In the genomic region with DNA sequence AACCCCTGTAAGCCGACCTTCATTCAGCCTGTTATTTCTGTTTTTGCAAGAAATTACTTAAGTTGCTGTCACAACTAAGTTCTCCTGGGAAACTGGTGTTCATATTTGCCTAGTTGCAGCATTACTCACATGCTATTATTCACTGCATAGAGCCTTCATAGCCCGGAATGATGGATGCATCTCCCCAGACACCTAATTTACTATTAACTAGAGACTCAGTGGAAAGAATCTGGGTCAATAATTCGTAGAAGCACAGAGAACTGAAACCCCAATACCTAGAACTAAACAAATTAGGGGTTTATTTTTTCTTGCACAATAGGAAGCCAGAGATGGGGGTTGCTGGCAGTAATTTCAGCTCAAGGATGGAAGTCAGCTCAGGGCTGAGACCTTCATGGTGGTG, we compare ENCODE assay signal across 13 cellular contexts. TPM values are rescaled to one million over a fixed set of nuclear protein-coding genes. Genes with fewer than 3 reads are reported as not detected.
A peak's percentile ranks its signal among the peaks of the same experiment; 100 is the strongest.
DNase-seq lines count a peak whose midpoint lies in the region; ATAC-seq and TF ChIP-seq lines count a peak whose summit lies in the region.
"Had no signal": no experiment of that assay in that cellular context is flagged by ENCODE, and none has a peak within 500 bp of the region (broad histone marks: within the 10 kb centered on the region; RNA-seq: fewer than 3 reads in every experiment).

No MANE protein-coding gene starts in this region.

- H3K4me3 Mint-ChIP-seq in activated CD8-positive, alpha-beta T cell treated with anti-CD3 and anti-CD28 coated beads for 36 hours, result no peak overlapping the region
- no peak overlapping the region for H3K4me3 Mint-ChIP-seq in activated CD8-positive, alpha-beta memory T cell treated with anti-CD3 and anti-CD28 coated beads, Interleukin-2, amount 10 ng/mL, durations not matched to agents 7 days and 5 days
- H3K4me3 Mint-ChIP-seq: immature natural killer cell had no signal

- H3K9ac ChIP-seq in GM23248 (no peak overlapping the region), mesendoderm (ENCODE audit: low read length) (no peak overlapping the region)
- H3K9ac ChIP-seq: KMS-11 had no signal

- H3K27me3 ChIP-seq in GM23248 (replicated peaks; ENCODE audit: insufficient read depth) (no peaks in the 10 kb centered on the region), mesendoderm (ENCODE audit: insufficient read depth, low read length, poor library complexity) (no peaks in the 10 kb centered on the region)

- no peak overlapping the region for H3K4ac ChIP-seq in mesendoderm (ENCODE audit: low read depth, low read length)

- no peak overlapping the region for H4K5ac ChIP-seq in mesendoderm (ENCODE audit: low read length)

- no peak overlapping the region for H2AFZ ChIP-seq in GM23248

- no peaks in the 10 kb centered on the region for H3K9me3 ChIP-seq in GM23248 (ENCODE audit: low read depth)

- H3K4me2 ChIP-seq in GM23248 (ENCODE audit: unreplicated experiment) (no peak overlapping the region), mesendoderm (ENCODE audit: low read length) (no peak overlapping the region)
- H3K4me2 ChIP-seq: KMS-11 had no signal

- WGBS in GM23248 (ENCODE audit: low coverage in 1 of 2, low lambda C conversion rate in 2 of 2, missing lambda C conversion rate in 2 of 2), 2 experiments, result 20 to 30% methylated on average over 3 of the region's 3 CpGs
- no CpG with 5 or more reads among the region's 3 CpGs for WGBS in mesendoderm (ENCODE audit: extremely low coverage, insufficient coverage, low lambda C conversion rate)

- no peak overlapping the region for H2BK15ac ChIP-seq in mesendoderm (replicated peaks; ENCODE audit: low read depth)

- DNase-seq in GM23248, result peak; percentile 31
- no peak for DNase-seq in mesendoderm
- no peak for DNase-seq in activated CD8-positive, alpha-beta T cell treated with anti-CD3 and anti-CD28 coated beads for 36 hours
- DNase-seq in GM13976 (ENCODE audit: low spot score), result no peak
- DNase-seq in activated CD8-positive, alpha-beta memory T cell treated with anti-CD3 and anti-CD28 coated beads, Interleukin-2, amount 10 ng/mL, durations not matched to agents 7 days and 5 days, result no peak
- DNase-seq in iPS-NIHi7 (ENCODE audit: extremely low spot score), result no peak
- DNase-seq: amniotic stem cell, immature natural killer cell, NCI-H524 had no signal

- H3K18ac ChIP-seq in mesendoderm (ENCODE audit: low read length), result peak overlapping the region; percentile 82

- no peaks in the 10 kb centered on the region for H3K9me2 ChIP-seq in GM23248 (ENCODE audit: insufficient read depth)

- no peak overlapping the region for H3K4me3 ChIP-seq in GM23248
- no peak overlapping the region for H3K4me3 ChIP-seq in mesendoderm (ENCODE audit: low read length)

- TF ChIP-seq CTCF in activated CD8-positive, alpha-beta T cell treated with anti-CD3 and anti-CD28 coated beads for 36 hours (IDR thresholded peaks at IDR 0.05), result no peak
- no peak for TF ChIP-seq CTCF in GM13976 (IDR thresholded peaks at IDR 0.05; ENCODE audit: borderline replicate concordance, control extremely low read depth, extremely low read depth, insufficient read depth, missing control alignments)

- H3K56ac ChIP-seq in mesendoderm (ENCODE audit: low read length), result no peak overlapping the region

- no peaks in the 10 kb centered on the region for H3K4me1 Mint-ChIP-seq in activated CD8-positive, alpha-beta T cell treated with anti-CD3 and anti-CD28 coated beads for 36 hours (ENCODE audit: low read depth)
- H3K4me1 Mint-ChIP-seq in activated CD8-positive, alpha-beta memory T cell treated with anti-CD3 and anti-CD28 coated beads, Interleukin-2, amount 10 ng/mL, durations not matched to agents 7 days and 5 days, result no peaks in the 10 kb centered on the region
- H3K4me1 Mint-ChIP-seq: immature natural killer cell had no signal

- no peaks in the 10 kb centered on the region for H3K27me3 Mint-ChIP-seq in activated CD8-positive, alpha-beta T cell treated with anti-CD3 and anti-CD28 coated beads for 36 hours
- peaks cover 3% of the 10 kb centered on the region for H3K27me3 Mint-ChIP-seq in activated CD8-positive, alpha-beta memory T cell treated with anti-CD3 and anti-CD28 coated beads, Interleukin-2, amount 10 ng/mL, durations not matched to agents 7 days and 5 days

- no peaks in the 10 kb centered on the region for H3K79me1 ChIP-seq in mesendoderm (ENCODE audit: low read length)

- H2BK120ac ChIP-seq in mesendoderm (ENCODE audit: low read depth, low read length), result no peak overlapping the region

- peak overlapping the region; percentile 78 for H2AK5ac ChIP-seq in mesendoderm (ENCODE audit: low read length)

- H3K27ac ChIP-seq in GM23248, result no peak overlapping the region
- H3K27ac ChIP-seq in mesendoderm (ENCODE audit: low read depth, low read length), result peak overlapping the region; percentile 34
- H3K27ac ChIP-seq: KMS-11 had no signal

- in situ Hi-C loops in GM23248 (cut with MboI), result no loop called here
- in situ Hi-C loops in GM13976 (cut with MboI; ENCODE audit: low sequenced_read_pairs, unreplicated experiment), result no loop called here

- H3K27ac Mint-ChIP-seq in activated CD8-positive, alpha-beta T cell treated with anti-CD3 and anti-CD28 coated beads for 36 hours, result no peak overlapping the region
- no peak overlapping the region for H3K27ac Mint-ChIP-seq in activated CD8-positive, alpha-beta memory T cell treated with anti-CD3 and anti-CD28 coated beads, Interleukin-2, amount 10 ng/mL, durations not matched to agents 7 days and 5 days
- H3K27ac Mint-ChIP-seq: immature natural killer cell had no signal

- no peaks in the 10 kb centered on the region for H3F3A ChIP-seq in GM23248 (ENCODE audit: insufficient read depth)

- no peaks in the 10 kb centered on the region for H4K20me1 ChIP-seq in GM23248 (ENCODE audit: insufficient read depth)

- POLR2A ChIA-PET in activated CD8-positive, alpha-beta T cell treated with anti-CD3 and anti-CD28 coated beads for 36 hours (lab: Charles Lee), result no interaction called here

- H3K79me2 ChIP-seq in GM23248 (ENCODE audit: insufficient read depth) (no peaks in the 10 kb centered on the region), mesendoderm (ENCODE audit: control insufficient read depth, insufficient read depth, low read length) (no peaks in the 10 kb centered on the region)

- no peaks in the 10 kb centered on the region for H3K36me3 Mint-ChIP-seq in activated CD8-positive, alpha-beta T cell treated with anti-CD3 and anti-CD28 coated beads for 36 hours (ENCODE audit: low read depth)
- no peaks in the 10 kb centered on the region for H3K36me3 Mint-ChIP-seq in activated CD8-positive, alpha-beta memory T cell treated with anti-CD3 and anti-CD28 coated beads, Interleukin-2, amount 10 ng/mL, durations not matched to agents 7 days and 5 days

- CTCF ChIA-PET in activated CD8-positive, alpha-beta T cell treated with anti-CD3 and anti-CD28 coated beads for 36 hours (lab: Charles Lee), result interaction anchor here (1.0 kb wide), 1 partner anchor 596 kb away, joined by 3 read pairs; a partner anchor contains a TSS
- CTCF ChIA-PET in activated CD8-positive, alpha-beta memory T cell treated with anti-CD3 and anti-CD28 coated beads, Interleukin-2, amount 10 ng/mL, durations not matched to agents 7 days and 5 days (lab: Charles Lee), result no interaction called here

- no peaks in the 10 kb centered on the region for H3K4me1 ChIP-seq in GM23248 (ENCODE audit: insufficient read depth)
- peaks cover 7% of the 10 kb centered on the region for H3K4me1 ChIP-seq in mesendoderm (ENCODE audit: control insufficient read depth, low read depth, low read length)

- peak overlapping the region; percentile 39 for H4K8ac ChIP-seq in mesendoderm (ENCODE audit: low read depth, low read length)

- H3K23ac ChIP-seq in mesendoderm (ENCODE audit: low read length), result no peak overlapping the region

- peak; percentile 94 for ATAC-seq in GM18909 (IDR thresholded peaks at IDR 0.05; ENCODE audit: poor library complexity, unreplicated experiment)
- peak; percentile 95 for ATAC-seq in HG03354 (IDR thresholded peaks at IDR 0.05; ENCODE audit: poor library complexity, severe bottlenecking, unreplicated experiment)
- no peak for ATAC-seq in activated CD8-positive, alpha-beta T cell treated with anti-CD3 and anti-CD28 coated beads for 36 hours
- no peak for ATAC-seq in activated CD8-positive, alpha-beta memory T cell treated with anti-CD3 and anti-CD28 coated beads, Interleukin-2, amount 10 ng/mL, durations not matched to agents 7 days and 5 days

- no peaks in the 10 kb centered on the region for H3K9me3 Mint-ChIP-seq in activated CD8-positive, alpha-beta T cell treated with anti-CD3 and anti-CD28 coated beads for 36 hours
- H3K9me3 Mint-ChIP-seq in activated CD8-positive, alpha-beta memory T cell treated with anti-CD3 and anti-CD28 coated beads, Interleukin-2, amount 10 ng/mL, durations not matched to agents 7 days and 5 days (ENCODE audit: low read depth), result no peaks in the 10 kb centered on the region

- no peak overlapping the region for H2BK5ac ChIP-seq in mesendoderm (ENCODE audit: low read length)

- H3K36me3 ChIP-seq in GM23248 (ENCODE audit: low read depth) (no peaks in the 10 kb centered on the region), mesendoderm (ENCODE audit: control insufficient read depth, insufficient read depth, low read length) (no peaks in the 10 kb centered on the region)

- intact Hi-C loops in activated CD8-positive, alpha-beta T cell treated with anti-CD3 and anti-CD28 coated beads for 36 hours (cut with micrococcal nuclease), result no loop called here

RNA-seq across cellular contexts. Expression of a gene that starts 45.7 kb away (rescaled TPM):
- total RNA-seq in GM23248 (2014; rRNA removed; shearing (Covaris generic)), result not detected in 2 replicates
- not detected in 2 replicates for polyA plus RNA-seq in GM23248 (2016; fragmentation: Nextera tagmentation; extraction: Ambion mirVana)
- not detected for polyA plus RNA-seq in mesendoderm (2013, experiment 1 of 2)
- not detected for polyA plus RNA-seq in mesendoderm (2013, experiment 2 of 2)
- total RNA-seq in activated CD8-positive, alpha-beta T cell treated with anti-CD3 and anti-CD28 coated beads for 36 hours, result not detected
- not detected for total RNA-seq in activated CD8-positive, alpha-beta memory T cell treated with anti-CD3 and anti-CD28 coated beads, Interleukin-2, amount 10 ng/mL, durations not matched to agents 7 days and 5 days
- total RNA-seq: ureter had no signal
- polyA plus RNA-seq: immature natural killer cell had no signal

Comparison
In these comparisons a context has a peak if more than half of its experiments do, and no peak if none do; other contexts are left out.
1. ATAC-seq: peak in GM18909 (single experiment) and HG03354 (single experiment); none in activated CD8-positive, alpha-beta T cell treated with anti-CD3 and anti-CD28 coated beads for 36 hours (single experiment) and activated CD8-positive, alpha-beta memory T cell treated with anti-CD3 and anti-CD28 coated beads, Interleukin-2, amount 10 ng/mL, durations not matched to agents 7 days and 5 days (single experiment).